Comparison of ENCODE assay signal across 9 cellular contexts in genomic region chr19:2547033-2547680, GRCh38.
DNase-seq lines count a peak whose midpoint lies in the region; ATAC-seq and TF ChIP-seq lines count a peak whose summit lies in the region.
"Had no signal": no experiment of that assay in that cellular context is flagged by ENCODE, and none has a peak within 500 bp of the region (broad histone marks: within the 10 kb centered on the region; RNA-seq: fewer than 3 reads in every experiment).

No MANE protein-coding gene starts in this region.

- no peaks in the 10 kb centered on the region for H3K27me3 Mint-ChIP-seq in T-helper 17 cell
- H3K27me3 Mint-ChIP-seq in natural killer cell (ENCODE audit: low read depth in 2 of 2): no peaks in the 10 kb centered on the region
- H3K27me3 Mint-ChIP-seq: activated T-helper 17 cell treated with anti-CD3 and anti-CD28 coated beads, Interleukin-2, amount 50 U/mL, for 72 hours had no signal

- no peaks in the 10 kb centered on the region for H3K36me3 Mint-ChIP-seq in T-helper 17 cell (ENCODE audit: low read depth)
- no peaks in the 10 kb centered on the region for H3K36me3 Mint-ChIP-seq in natural killer cell

- DNase-seq in T-helper 17 cell: no peak
- no peak for DNase-seq in esophagus muscularis mucosa (ENCODE audit: extremely low spot score)
- no peak for DNase-seq in natural killer cell
- DNase-seq in tibial artery: no peak
- DNase-seq in activated CD4-positive, alpha-beta T cell treated with anti-CD3 and anti-CD28 coated beads for 48 hours: no peak
- DNase-seq in globus pallidus (ENCODE audit: low spot score): no peak
- DNase-seq in NCI-H128 (lab: John Stamatoyannopoulos, UW; ENCODE audit: unreplicated experiment): no peak
- DNase-seq: activated CD4-positive, alpha-beta T cell treated with anti-CD3 and anti-CD28 coated beads for 1 hour had no signal

- H3K4me3 Mint-ChIP-seq in T-helper 17 cell: no peak overlapping the region
- peak overlapping the region; percentile 4 for H3K4me3 Mint-ChIP-seq in natural killer cell
- H3K4me3 Mint-ChIP-seq: activated T-helper 17 cell treated with anti-CD3 and anti-CD28 coated beads, Interleukin-2, amount 50 U/mL, for 72 hours had no signal

- no peaks in the 10 kb centered on the region for H3K9me3 ChIP-seq in T-helper 17 cell (ENCODE audit: control insufficient read depth, low read length, poor library complexity, severe bottlenecking)
- H3K9me3 ChIP-seq in esophagus muscularis mucosa: no peaks in the 10 kb centered on the region
- H3K9me3 ChIP-seq in tibial artery: no peaks in the 10 kb centered on the region

- intact Hi-C loops in esophagus muscularis mucosa (cut with DNase I): no loop called here
- intact Hi-C loops in natural killer cell (cut with micrococcal nuclease): no loop called here
- intact Hi-C loops in tibial artery (cut with DNase I; ENCODE audit: low total_unique reads): no loop called here

- H3K27me3 ChIP-seq in esophagus muscularis mucosa (no peaks in the 10 kb centered on the region), tibial artery (no peaks in the 10 kb centered on the region)

- peak overlapping the region; percentile 91 to 97 (median 92) for H3K27ac ChIP-seq in esophagus muscularis mucosa (replicated peaks in 1 of 4)
- H3K27ac ChIP-seq in tibial artery: peak overlapping the region; percentile 86 to 96

- TF ChIP-seq POLR2A in esophagus muscularis mucosa (IDR thresholded peaks at IDR 0.05; ENCODE audit: low read depth): no peak

- ATAC-seq in T-helper 17 cell: no peak
- ATAC-seq in natural killer cell: no peak
- ATAC-seq: activated T-helper 17 cell treated with anti-CD3 and anti-CD28 coated beads, Interleukin-2, amount 50 U/mL, for 72 hours had no signal

- TF ChIP-seq CTCF in esophagus muscularis mucosa (IDR thresholded peaks at IDR 0.05) (no peak), natural killer cell (IDR thresholded peaks at IDR 0.05) (no peak), tibial artery (IDR thresholded peaks at IDR 0.05) (no peak)

- no peaks in the 10 kb centered on the region for H3K9me3 Mint-ChIP-seq in natural killer cell
- H3K9me3 Mint-ChIP-seq: activated T-helper 17 cell treated with anti-CD3 and anti-CD28 coated beads, Interleukin-2, amount 50 U/mL, for 72 hours had no signal

- peak overlapping the region; percentile 49 for H3K27ac Mint-ChIP-seq in T-helper 17 cell
- H3K27ac Mint-ChIP-seq in natural killer cell: peak overlapping the region in 1 of 2 donors; percentile 82
- H3K27ac Mint-ChIP-seq: activated T-helper 17 cell treated with anti-CD3 and anti-CD28 coated beads, Interleukin-2, amount 50 U/mL, for 72 hours had no signal

- no peak overlapping the region for H3K4me3 ChIP-seq in esophagus muscularis mucosa
- H3K4me3 ChIP-seq in tibial artery: peak overlapping the region in 1 of 2 donors; percentile 36

- no peaks in the 10 kb centered on the region for H3K36me3 ChIP-seq in esophagus muscularis mucosa
- H3K36me3 ChIP-seq in tibial artery: no peaks in the 10 kb centered on the region

- H3K4me1 Mint-ChIP-seq in T-helper 17 cell: peaks cover 17% of the 10 kb centered on the region
- H3K4me1 Mint-ChIP-seq in natural killer cell: peaks cover 21 to 36% of the 10 kb centered on the region in 2 donors

- TF ChIP-seq EP300 in esophagus muscularis mucosa (IDR thresholded peaks at IDR 0.05): no peak

- 89% methylated on average over 15 of the region's 15 CpGs for WGBS in esophagus muscularis mucosa

- peaks cover 66 to 82% (median 78%) of the 10 kb centered on the region in 4 donors for H3K4me1 ChIP-seq in esophagus muscularis mucosa
- H3K4me1 ChIP-seq in tibial artery: peaks cover 17 to 62% (median 51%) of the 10 kb centered on the region in 4 donors
